In genomic region chr12:121399391-121400331, GRCh38 we compare ENCODE assay signal across 8 cellular contexts. TPM values are rescaled to one million over a fixed set of nuclear protein-coding genes. Genes with fewer than 3 reads are reported as not detected.
A peak's percentile ranks its signal among the peaks of the same experiment; 100 is the strongest.
DNase-seq lines count a peak whose midpoint lies in the region; TF ChIP-seq lines count a peak whose summit lies in the region.

Gene RNF34, plus strand, starts transcription at chr12:121400118. Its CDS starts 95 bp downstream, at chr12:121400213.

- DNase-seq in CMK (ENCODE audit: low read depth) (peak; percentile 96), GM20000 (ENCODE audit: low spot score) (peak; percentile 97), HT-29 (ENCODE audit: low spot score) (peak; percentile 99), NOMO-1 (lab: John Stamatoyannopoulos, UW; ENCODE audit: unreplicated experiment in 2 of 2) (peak; percentile 98 to 99), lung microvascular endothelial cell (ENCODE audit: low read depth in 2 of 2) (peak; percentile 97 to 99)
- peak; percentile 95 for DNase-seq in effector CD8-positive, alpha-beta T cell (lab: John Stamatoyannopoulos, UW)
- DNase-seq in stimulated activated CD4-positive, alpha-beta T cell treated with anti-CD3 and anti-CD28 coated beads, TNF-alpha, amount 100 ng/mL, for 48 hours (ENCODE audit: low read depth in 3 of 3) = peak; percentile 97 to 98 (median 98)

- CTCF ChIA-PET in activated CD8-positive, alpha-beta memory T cell treated with anti-CD3 and anti-CD28 coated beads for 36 hours (lab: Charles Lee) = interaction anchor here (0.9 to 2.7 kb wide), 5 partner anchors 17 to 64 kb away, joined by 3 to 11 read pairs (median 5); partner anchors contain the start of gene ANAPC5

- no peak for TF ChIP-seq CTCF in GM20000 (IDR thresholded peaks at IDR 0.05; ENCODE audit: extremely low read depth, missing control alignments)

- POLR2A ChIA-PET in activated CD8-positive, alpha-beta memory T cell treated with anti-CD3 and anti-CD28 coated beads for 36 hours (lab: Charles Lee) = interaction anchor here (0.7 to 2.4 kb wide), 10 partner anchors 8 to 272 kb away, joined by 3 to 24 read pairs (median 5); partner anchors contain the start of genes ANAPC5, CAMKK2 and ORAI1

RNA-seq across cellular contexts. Expression of gene RNF34, which starts in this region (rescaled TPM):
- 81.3 and 97.2 TPM in 2 replicates for total RNA-seq in HT-29 (2014; rRNA removed; shearing (Covaris generic))
- total RNA-seq in activated CD8-positive, alpha-beta memory T cell treated with anti-CD3 and anti-CD28 coated beads for 36 hours = 10 to 100 TPM; 77.2 to 82.8 TPM
- total RNA-seq in lung microvascular endothelial cell = 86.5 and 116 TPM in 2 replicates

Comparison
In these comparisons a context has a peak if more than half of its experiments do, and no peak if none do; other contexts are left out.
1. Peak in every context shown above with its lines: DNase-seq.